Comparison of ENCODE assay signal across 15 cellular contexts in genomic region chr3:82132210-82133069, GRCh38.
DNase-seq lines count a peak whose midpoint lies in the region; ATAC-seq, FAIRE-seq and TF ChIP-seq lines count a peak whose summit lies in the region.
"Had no signal": no experiment of that assay in that cellular context is flagged by ENCODE, and none has a peak within 500 bp of the region (broad histone marks: within the 10 kb centered on the region; RNA-seq: fewer than 3 reads in every experiment).

No MANE protein-coding gene starts in this region.

- H3K9me3 ChIP-seq in pancreas = no peaks in the 10 kb centered on the region
- H3K9me3 ChIP-seq: breast epithelium, psoas muscle, SK-N-SH, transverse colon had no signal

- peak; percentile 15 for DNase-seq in glomerular visceral epithelial cell (ENCODE audit: extremely low spot score)
- no peak for DNase-seq in pancreas
- DNase-seq in NCI-H510A (lab: John Stamatoyannopoulos, UW) = no peak
- DNase-seq: cortex of kidney had no signal

- WGBS in pancreas, 2 donors = 63 to 65% methylated on average over 3 of the region's 3 CpGs

- FAIRE-seq in pancreas (lab: Jason Lieb, UNC) = no peak

- intact Hi-C loops in pancreas (cut with DNase I) = loop anchor here in 1 of 3 donors (10.0 kb wide), 1 partner anchor 468 kb away; no protein-coding TSS in a partner anchor

- H3K4me3 ChIP-seq in pancreas = no peak overlapping the region
- H3K4me3 ChIP-seq: breast epithelium, psoas muscle, transverse colon had no signal

- H3K27me3 ChIP-seq in pancreas = no peaks in the 10 kb centered on the region
- H3K27me3 ChIP-seq: breast epithelium, transverse colon had no signal

- H3K4me1 ChIP-seq in pancreas = no peaks in the 10 kb centered on the region
- H3K4me1 ChIP-seq: breast epithelium, psoas muscle, transverse colon had no signal

- TF ChIP-seq CTCF in pancreas (IDR thresholded peaks at IDR 0.05) = no peak

- H3K36me3 ChIP-seq in pancreas = no peaks in the 10 kb centered on the region
- H3K36me3 ChIP-seq: breast epithelium, transverse colon, WERI-Rb-1 had no signal

- H3K27ac ChIP-seq in pancreas = no peak overlapping the region
- H3K27ac ChIP-seq: breast epithelium, KMS-11, psoas muscle, transverse colon, WERI-Rb-1 had no signal

- ATAC-seq in GM19452 (IDR thresholded peaks at IDR 0.05; ENCODE audit: unreplicated experiment) = peak; percentile 27
- ATAC-seq in HG03432 (IDR thresholded peaks at IDR 0.05; ENCODE audit: unreplicated experiment) = peak; percentile 9
- ATAC-seq in pancreas = peak in 3 of 4 donors; percentile 65 to 74 (median 72)
- ATAC-seq in HG03354 (IDR thresholded peaks at IDR 0.05; ENCODE audit: poor library complexity, severe bottlenecking, unreplicated experiment) = no peak
- ATAC-seq in GM21367 (IDR thresholded peaks at IDR 0.05; ENCODE audit: unreplicated experiment) = no peak
- ATAC-seq: activated T-cell treated with anti-CD3 and anti-CD28 coated beads, Interleukin-2, amount 50 U/mL, for 72 hours had no signal

Comparison
In these comparisons a context has a peak if more than half of its experiments do, and no peak if none do; other contexts are left out.
1. ATAC-seq: peak in GM19452 (single experiment), HG03432 (single experiment) and pancreas (3 of 4); none in HG03354 (single experiment) and GM21367 (single experiment).